Comparison of ENCODE assay signal across 28 cellular contexts in genomic region chr6:20313960-20314530, GRCh38.
A peak's percentile ranks its signal among the peaks of the same experiment; 100 is the strongest.
DNase-seq lines count a peak whose midpoint lies in the region; ATAC-seq lines count a peak whose summit lies in the region.
"Had no signal": no experiment of that assay in that cellular context is flagged by ENCODE, and none has a peak within 500 bp of the region (broad histone marks: within the 10 kb centered on the region; RNA-seq: fewer than 3 reads in every experiment).

No MANE protein-coding gene starts in this region.

- peaks cover 7% of the 10 kb centered on the region for H3K4me1 Mint-ChIP-seq in activated CD8-positive, alpha-beta memory T cell treated with anti-CD3 and anti-CD28 coated beads, Interleukin-2, amount 10 ng/mL, durations not matched to agents 7 days and 5 days
- H3K4me1 Mint-ChIP-seq: activated naive CD8-positive, alpha-beta T cell treated with anti-CD3 and anti-CD28 coated beads for 36 hours; CD14-positive monocyte had no signal

- peak; percentile 8 to 59 for DNase-seq in NCI-H524 (lab: John Stamatoyannopoulos, UW)
- DNase-seq in NCI-H524 treated with DMSO at 0.1 percent for 48 hours (lab: John Stamatoyannopoulos, UW), result no peak
- DNase-seq in NCI-H2171 (lab: John Stamatoyannopoulos, UW), result peak; percentile 61
- peak; percentile 14 for DNase-seq in amniotic epithelial cell (ENCODE audit: low read depth)
- DNase-seq in epidermal melanocyte (ENCODE audit: insufficient read length, low spot score), result no peak
- DNase-seq in NCI-H2081 treated with DMSO at 0.1 percent for 48 hours (lab: John Stamatoyannopoulos, UW), result no peak
- DNase-seq in activated CD8-positive, alpha-beta memory T cell treated with anti-CD3 and anti-CD28 coated beads, Interleukin-2, amount 10 ng/mL, durations not matched to agents 7 days and 5 days, result no peak
- DNase-seq: activated gamma-delta T cell; activated naive CD8-positive, alpha-beta T cell treated with anti-CD3 and anti-CD28 coated beads for 36 hours; activated T-cell treated with anti-CD3 and anti-CD28 coated beads, Interleukin-2, amount 50 U/mL, for 4 hours; Calu3; cortex of kidney; effector memory CD4-positive, alpha-beta T cell; erythroblast; head of caudate nucleus; Karpas-422; left ventricle myocardium superior; MV-4-11; NCI-H226; PC-9; SK-N-SH; stimulated activated CD4-positive, alpha-beta T cell treated with anti-CD3 and anti-CD28 coated beads, Interleukin-1b, Interleukin-23, amount 100 ng/mL, for 48 hours; stimulated activated naive CD8-positive, alpha-beta T cell treated with anti-CD3 and anti-CD28 coated beads, Interleukin-15, Interleukin-2, amounts not matched to agents 100 U/mL and 50 U/mL, for 24 hours had no signal

- CTCF ChIA-PET in activated CD8-positive, alpha-beta memory T cell treated with anti-CD3 and anti-CD28 coated beads, Interleukin-2, amount 10 ng/mL, durations not matched to agents 7 days and 5 days (lab: Charles Lee), result no interaction called here

- H3K9me3 Mint-ChIP-seq in activated CD8-positive, alpha-beta memory T cell treated with anti-CD3 and anti-CD28 coated beads, Interleukin-2, amount 10 ng/mL, durations not matched to agents 7 days and 5 days (ENCODE audit: low read depth), result peaks cover 5% of the 10 kb centered on the region
- H3K9me3 Mint-ChIP-seq: activated T-cell treated with anti-CD3 and anti-CD28 coated beads, Interleukin-2, amount 50 U/mL, for 4 hours had no signal

- H3K27me3 Mint-ChIP-seq in activated CD8-positive, alpha-beta memory T cell treated with anti-CD3 and anti-CD28 coated beads, Interleukin-2, amount 10 ng/mL, durations not matched to agents 7 days and 5 days, result peaks cover 12% of the 10 kb centered on the region
- H3K27me3 Mint-ChIP-seq: activated naive CD8-positive, alpha-beta T cell treated with anti-CD3 and anti-CD28 coated beads for 36 hours had no signal

- H3K27ac Mint-ChIP-seq in activated CD8-positive, alpha-beta memory T cell treated with anti-CD3 and anti-CD28 coated beads, Interleukin-2, amount 10 ng/mL, durations not matched to agents 7 days and 5 days, result no peak overlapping the region
- H3K27ac Mint-ChIP-seq: activated naive CD8-positive, alpha-beta T cell treated with anti-CD3 and anti-CD28 coated beads for 36 hours; T-helper 1 cell treated with Interleukin-12 subunit alpha and Interleukin-12 subunit beta and Interleukin-4 antibody, amounts not matched to agents 30 μg/mL and 1 μg/mL, for 36 hours had no signal

- peaks cover 6% of the 10 kb centered on the region for H3K36me3 Mint-ChIP-seq in activated CD8-positive, alpha-beta memory T cell treated with anti-CD3 and anti-CD28 coated beads, Interleukin-2, amount 10 ng/mL, durations not matched to agents 7 days and 5 days
- H3K36me3 Mint-ChIP-seq: activated naive CD8-positive, alpha-beta T cell treated with anti-CD3 and anti-CD28 coated beads for 36 hours; CD14-positive monocyte had no signal

- H3K4me3 Mint-ChIP-seq in activated CD8-positive, alpha-beta memory T cell treated with anti-CD3 and anti-CD28 coated beads, Interleukin-2, amount 10 ng/mL, durations not matched to agents 7 days and 5 days, result no peak overlapping the region
- H3K4me3 Mint-ChIP-seq: activated naive CD8-positive, alpha-beta T cell treated with anti-CD3 and anti-CD28 coated beads for 36 hours; activated T-cell treated with anti-CD3 and anti-CD28 coated beads, Interleukin-2, amount 50 U/mL, for 4 hours; CD14-positive monocyte; T-helper 1 cell treated with Interleukin-12 subunit alpha and Interleukin-12 subunit beta and Interleukin-4 antibody, amounts not matched to agents 30 μg/mL and 1 μg/mL, for 36 hours had no signal

- ATAC-seq in HG03108 (IDR thresholded peaks at IDR 0.05; ENCODE audit: unreplicated experiment), result no peak
- ATAC-seq in activated CD8-positive, alpha-beta memory T cell treated with anti-CD3 and anti-CD28 coated beads, Interleukin-2, amount 10 ng/mL, durations not matched to agents 7 days and 5 days, result no peak
- ATAC-seq: activated T-cell treated with anti-CD3 and anti-CD28 coated beads, Interleukin-2, amount 50 U/mL, for 4 hours; foreskin keratinocyte; left ventricle myocardium superior; Right ventricle myocardium inferior; stimulated activated naive CD8-positive, alpha-beta T cell treated with anti-CD3 and anti-CD28 coated beads, Interleukin-15, Interleukin-2, amounts not matched to agents 100 U/mL and 50 U/mL, for 24 hours had no signal

Comparison
In these comparisons a context has a peak if more than half of its experiments do, and no peak if none do; other contexts are left out.
1. DNase-seq: peak in NCI-H524 (2 of 2), NCI-H2171 (single experiment) and amniotic epithelial cell (single experiment); none in NCI-H524 treated with DMSO at 0.1 percent for 48 hours (single experiment), epidermal melanocyte (single experiment), NCI-H2081 treated with DMSO at 0.1 percent for 48 hours (single experiment) and activated CD8-positive, alpha-beta memory T cell treated with anti-CD3 and anti-CD28 coated beads, Interleukin-2, amount 10 ng/mL, durations not matched to agents 7 days and 5 days (single experiment).